18 cellular contexts compared by ENCODE assay signal in the genomic region with DNA sequence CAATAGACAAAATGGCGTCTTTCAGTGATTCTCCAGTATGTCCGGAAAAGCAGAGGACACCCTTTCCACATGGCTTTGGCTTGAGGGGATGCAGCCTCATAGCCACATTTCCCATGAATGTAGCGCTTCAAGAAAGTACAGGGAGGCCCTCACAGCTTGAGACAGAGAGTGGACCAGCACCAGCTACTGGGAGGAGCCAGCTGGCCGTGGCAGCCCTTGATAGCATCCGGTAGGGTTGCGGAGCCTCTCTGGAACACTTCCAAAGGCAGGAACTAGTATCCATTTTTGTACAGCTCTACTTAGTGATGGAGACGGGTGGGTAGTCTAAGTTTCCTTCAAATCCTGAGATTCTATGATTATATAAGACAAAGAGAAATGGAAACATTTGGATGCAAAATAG.
"Had no signal": no experiment of that assay in that cellular context is flagged by ENCODE, and none has a peak within 500 bp of the region (broad histone marks: within the 10 kb centered on the region; RNA-seq: fewer than 3 reads in every experiment).

No MANE protein-coding gene starts in this region.

- ATAC-seq: activated naive CD4-positive, alpha-beta T cell treated with anti-CD3 and anti-CD28 coated beads, Interleukin-2, amount 50 U/mL, for 72 hours; activated T-cell treated with anti-CD3 and anti-CD28 coated beads, Interleukin-2, amount 50 U/mL, for 72 hours; effector memory CD8-positive, alpha-beta T cell; left lung had no signal

- DNase-seq: activated CD4-positive, alpha-beta T cell treated with anti-CD3 and anti-CD28 coated beads for 4 hours; activated CD4-positive, alpha-beta T cell treated with anti-CD3 and anti-CD28 coated beads, Interleukin-2, amount 50 U/mL, for 4 hours; activated naive CD4-positive, alpha-beta T cell; activated T-cell treated with anti-CD3 and anti-CD28 coated beads for 4 hours; activated T-cell treated with anti-CD3 and anti-CD28 coated beads, Interleukin-2, amount 50 U/mL, for 72 hours; cerebellar nuclear complex; cortex of kidney; effector memory CD8-positive, alpha-beta T cell; erythroblast; left lung; naive B cell; ovary; spleen; stimulated activated naive CD4-positive, alpha-beta T cell; tibial artery had no signal

- H3K27me3 ChIP-seq: heart right ventricle, left lung, ovary, spleen, suprapubic skin, tibial artery had no signal

- H3K36me3 ChIP-seq: left lung, ovary, spleen, suprapubic skin, tibial artery had no signal

- H3K9me3 ChIP-seq: heart right ventricle, left lung, ovary, spleen, suprapubic skin, tibial artery had no signal

- H3K4me1 ChIP-seq: left lung, spleen, suprapubic skin had no signal

- H3K27ac ChIP-seq: left lung, ovary, spleen, suprapubic skin had no signal

- H3K4me3 ChIP-seq: heart right ventricle, left lung, ovary, spleen, suprapubic skin had no signal
